In the genomic region with DNA sequence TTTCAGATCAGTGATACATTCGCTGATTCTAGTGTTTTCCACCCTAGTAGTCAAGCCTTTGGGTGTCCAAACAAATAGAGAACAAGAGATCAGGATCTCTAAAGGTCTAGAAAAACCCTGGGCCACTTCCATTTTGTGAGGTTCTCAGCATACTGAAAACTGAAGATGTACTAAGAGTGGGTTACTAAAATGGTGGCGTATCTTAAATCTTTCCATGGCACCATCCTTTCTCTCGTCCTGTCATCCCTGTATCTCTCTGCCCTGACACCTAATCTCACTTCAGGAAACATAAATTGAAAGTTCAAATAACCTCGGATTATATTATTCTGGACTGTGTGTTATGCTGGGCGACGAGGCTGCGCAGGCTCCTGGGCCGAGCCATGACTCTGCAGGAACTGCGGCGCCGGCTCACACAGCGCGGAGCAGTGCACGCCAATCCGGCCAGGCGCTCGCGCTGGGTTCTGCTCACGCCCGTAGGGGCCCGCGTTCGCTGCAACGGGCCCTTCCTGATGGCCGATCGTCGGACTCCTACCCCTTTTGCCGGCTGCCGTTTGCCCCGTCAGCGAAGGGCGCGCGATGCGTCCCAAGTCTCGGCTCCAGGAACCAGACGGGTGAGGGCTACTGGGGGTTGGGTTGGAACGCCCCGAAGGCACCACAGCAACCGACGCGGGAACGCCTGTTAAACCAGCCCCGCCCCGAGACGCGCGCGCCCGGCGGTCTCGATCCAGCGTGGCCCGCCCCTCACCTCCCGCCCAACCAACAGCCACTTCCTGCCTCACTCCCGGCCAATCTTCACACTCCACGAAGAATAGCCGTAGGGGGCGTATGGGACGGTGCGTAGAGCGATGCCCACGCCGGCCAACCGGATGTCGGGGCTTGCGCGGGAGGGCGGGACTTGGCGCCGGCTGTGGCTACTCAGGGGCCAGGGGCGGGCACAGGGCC, we compare ENCODE assay signal across 8 cellular contexts. TPM values are rescaled to one million over a fixed set of nuclear protein-coding genes. Genes with fewer than 3 reads are reported as not detected.
DNase-seq lines count a peak whose midpoint lies in the region; ATAC-seq and TF ChIP-seq lines count a peak whose summit lies in the region.

No MANE protein-coding gene starts in this region.

- peak overlapping the region; percentile 99 for H3K27ac Mint-ChIP-seq in chondrocyte (ENCODE audit: unreplicated experiment)

- no peaks in the 10 kb centered on the region for H3K27me3 ChIP-seq in kidney epithelial cell (ENCODE audit: control insufficient read depth, insufficient read depth, low read length)

- H3K36me3 Mint-ChIP-seq in chondrocyte (ENCODE audit: low read depth), result peaks cover 6% of the 10 kb centered on the region

- no peaks in the 10 kb centered on the region for H3K27me3 Mint-ChIP-seq in chondrocyte (ENCODE audit: low read depth)

- H3K4me1 Mint-ChIP-seq in chondrocyte (ENCODE audit: low read depth), result peaks cover 35% of the 10 kb centered on the region

- no peak for TF ChIP-seq CTCF in chondrocyte (IDR thresholded peaks at IDR 0.05)
- no peak for TF ChIP-seq CTCF in kidney epithelial cell (IDR thresholded peaks at IDR 0.05; ENCODE audit: insufficient read depth, low read length, poor library complexity, severe bottlenecking)

- no peaks in the 10 kb centered on the region for H3K36me3 ChIP-seq in kidney epithelial cell (ENCODE audit: control insufficient read depth, insufficient read depth, low read length)

- ATAC-seq in GM19043 (IDR thresholded peaks at IDR 0.05; ENCODE audit: low read depth, unreplicated experiment) (peak; percentile 82), HG03378 (IDR thresholded peaks at IDR 0.05; ENCODE audit: unreplicated experiment) (peak; percentile 83)

- peak; percentile 97 to 98 for DNase-seq in AML-193 (lab: John Stamatoyannopoulos, UW)
- DNase-seq in NCI-H446 treated with DMSO at 0.1 percent for 48 hours (lab: John Stamatoyannopoulos, UW), result peak; percentile 98
- peak; percentile 99 for DNase-seq in activated CD4-positive, CD25-positive, alpha-beta regulatory T cell treated with anti-CD3 and anti-CD28 coated beads, Interleukin-2, amount 50 U/mL, for 72 hours
- peak; percentile 100 for DNase-seq in chondrocyte (ENCODE audit: low spot score)
- DNase-seq in kidney epithelial cell (ENCODE audit: low read depth), result peak; percentile 94
- DNase-seq in stimulated activated CD4-positive, alpha-beta T cell treated with anti-CD3 and anti-CD28 coated beads, Interleukin-15, amount 100 ng/mL, for 24 hours, result peak; percentile 99

- peak overlapping the region; percentile 88 for H3K4me3 Mint-ChIP-seq in chondrocyte (ENCODE audit: unreplicated experiment)

- H3K4me3 ChIP-seq in kidney epithelial cell (ENCODE audit: low read depth, low read length), result peak overlapping the region; percentile 98

- no peaks in the 10 kb centered on the region for H3K9me3 Mint-ChIP-seq in chondrocyte (ENCODE audit: low read depth)

RNA-seq across cellular contexts. Expression of a gene that starts 0.5 kb away (rescaled TPM):
- 695 to 849 TPM (median 699 TPM) in 3 replicates for total RNA-seq in chondrocyte
- total RNA-seq in kidney epithelial cell, result 586 and 649 TPM in 2 replicates

RNA-seq across cellular contexts. Expression of a gene that starts 17.4 kb away (rescaled TPM):
- total RNA-seq in chondrocyte (not detected in 3 replicates), kidney epithelial cell (not detected in 2 replicates)

RNA-seq across cellular contexts. Expression of a gene that starts 34.4 kb away (rescaled TPM):
- total RNA-seq in chondrocyte (29.3 to 29.9 TPM (median 29.9 TPM) in 3 replicates), kidney epithelial cell (17.5 and 18.8 TPM in 2 replicates)

Comparison
In these comparisons a context has a peak if more than half of its experiments do, and no peak if none do; other contexts are left out.
1. Peak in every context shown above with its lines: DNase-seq, ATAC-seq and H3K4me3 ChIP-seq.